In the genomic region with DNA sequence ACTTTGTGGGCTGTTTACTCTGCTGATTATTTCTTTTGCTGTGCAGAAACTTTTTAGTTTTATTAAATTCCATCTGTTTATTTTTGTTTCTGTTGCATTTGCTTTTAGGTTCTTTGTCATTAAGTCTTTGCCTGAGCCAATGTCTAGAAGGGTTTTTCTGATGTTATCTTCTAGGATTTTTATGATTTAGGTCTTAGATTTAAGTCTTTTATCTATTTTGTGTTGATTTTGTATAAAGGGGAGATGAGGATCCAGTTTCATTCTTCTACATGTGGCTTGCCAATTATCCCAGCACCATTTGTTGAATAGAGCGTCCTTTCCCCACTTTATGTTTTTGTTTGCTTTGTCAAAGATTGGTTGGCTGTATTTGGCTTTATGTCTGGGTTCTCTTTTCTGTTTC, we compare ENCODE assay signal across 14 cellular contexts. TPM values are rescaled to one million over a fixed set of nuclear protein-coding genes. Genes with fewer than 3 reads are reported as not detected.
"Had no signal": no experiment of that assay in that cellular context is flagged by ENCODE, and none has a peak within 500 bp of the region (broad histone marks: within the 10 kb centered on the region; RNA-seq: fewer than 3 reads in every experiment).

No MANE protein-coding gene starts in this region.

RNA-seq across cellular contexts. Expression of a gene that starts 47.1 kb away (rescaled TPM):
- total RNA-seq: activated B cell treated with CpG ODN at 0.5 μM for 24 hours; activated CD4-positive, alpha-beta memory T cell treated with anti-CD3 and anti-CD28 coated beads for 36 hours; activated CD4-positive, alpha-beta memory T cell treated with anti-CD3 and anti-CD28 coated beads, Interleukin-2, amount 10 ng/mL, durations not matched to agents 7 days and 5 days; activated CD4-positive, alpha-beta T cell treated with anti-CD3 and anti-CD28 coated beads for 36 hours; activated CD4-positive, alpha-beta T cell treated with anti-CD3 and anti-CD28 coated beads, Interleukin-2, amount 10 ng/mL, durations not matched to agents 24 days and 14 days; activated CD4-positive, alpha-beta T cell treated with anti-CD3 and anti-CD28 coated beads, Interleukin-2, amount 10 ng/mL, durations not matched to agents 7 days and 5 days; activated CD8-positive, alpha-beta memory T cell treated with anti-CD3 and anti-CD28 coated beads for 36 hours; activated CD8-positive, alpha-beta memory T cell treated with anti-CD3 and anti-CD28 coated beads, Interleukin-2, amount 10 ng/mL, durations not matched to agents 7 days and 5 days; activated CD8-positive, alpha-beta T cell treated with anti-CD3 and anti-CD28 coated beads for 36 hours; activated CD8-positive, alpha-beta T cell treated with anti-CD3 and anti-CD28 coated beads, Interleukin-2, amount 10 ng/mL, durations not matched to agents 7 days and 5 days; T-helper 1 cell treated with Interleukin-12 subunit alpha and Interleukin-12 subunit beta and Interleukin-4 antibody, amounts not matched to agents 30 ng/mL and 1 ng/mL, for 36 hours; T-helper 17 cell; T-helper 2 cell treated with Interferon-gamma antibody and Interleukin-4, amounts not matched to agents 100 ng/mL and 5 ng/mL, for 36 hours; WTC11 had no signal
